ENCODE assay signal across 13 cellular contexts in the genomic region with DNA sequence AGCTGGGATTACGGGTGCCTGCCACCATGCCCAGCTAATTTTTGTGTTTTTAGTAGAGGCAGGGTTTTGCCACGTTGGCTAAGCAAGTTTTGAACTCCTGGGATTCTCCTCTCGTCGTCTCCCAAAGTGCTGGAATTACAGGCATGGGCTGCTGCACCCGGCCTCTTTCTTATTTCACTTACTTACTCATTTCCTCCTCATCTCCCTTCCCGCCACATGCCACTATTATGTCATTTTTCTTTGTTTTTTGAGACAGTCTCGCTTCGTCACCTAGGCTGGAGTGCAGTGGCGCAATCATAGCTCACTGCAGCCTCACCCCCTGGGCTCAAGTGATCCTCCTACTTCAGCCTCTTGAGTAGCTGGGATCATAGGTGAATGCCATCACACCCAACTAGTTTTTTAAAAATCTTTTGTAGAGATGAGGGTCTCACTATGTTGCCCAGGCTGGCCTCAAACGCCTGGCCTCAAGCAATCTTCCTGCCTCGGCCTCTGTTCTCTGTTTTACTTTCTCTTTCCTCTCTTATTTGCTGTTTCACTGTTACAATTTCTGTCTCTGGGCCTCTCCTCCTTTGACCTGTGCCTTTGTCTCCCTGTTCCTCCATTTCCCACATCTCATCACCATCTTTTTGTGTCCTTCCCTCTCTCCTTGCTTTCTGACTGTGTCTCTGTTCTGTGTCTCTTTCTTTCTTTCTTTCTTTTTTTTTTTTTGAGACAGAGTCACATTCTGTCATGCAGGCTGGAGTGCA. TPM values are rescaled to one million over a fixed set of nuclear protein-coding genes. Genes with fewer than 3 reads are reported as not detected.
DNase-seq lines count a peak whose midpoint lies in the region; ATAC-seq and TF ChIP-seq lines count a peak whose summit lies in the region.
"Had no signal": no experiment of that assay in that cellular context is flagged by ENCODE, and none has a peak within 500 bp of the region (broad histone marks: within the 10 kb centered on the region; RNA-seq: fewer than 3 reads in every experiment).

No MANE protein-coding gene starts in this region.

- H3K27me3 ChIP-seq in A673 (replicated peaks; ENCODE audit: insufficient read depth, low read depth, low read length, poor library complexity): no peaks in the 10 kb centered on the region
- H3K27me3 ChIP-seq in dorsolateral prefrontal cortex: no peaks in the 10 kb centered on the region
- H3K27me3 ChIP-seq: testis had no signal

- H3K27ac ChIP-seq in A673 (ENCODE audit: low read depth, low read length, poor library complexity, severe bottlenecking): no peak overlapping the region
- no peak overlapping the region for H3K27ac ChIP-seq in dorsolateral prefrontal cortex
- H3K27ac ChIP-seq: parathyroid adenoma, testis had no signal

- TF ChIP-seq CTCF in A673 (conservative IDR thresholded peaks at IDR 0.05; ENCODE audit: low read depth, low read length) (no peak), fibroblast of pulmonary artery (IDR thresholded peaks at IDR 0.05; ENCODE audit: low read length, missing control alignments) (no peak), dorsolateral prefrontal cortex (IDR thresholded peaks at IDR 0.05 in 54 of 56, conservative IDR thresholded peaks at IDR 0.05 in 2 of 56; ENCODE audit: low read depth in 1 of 56, partially characterized antibody in 56 of 56) (no peak)

- H3K4me1 ChIP-seq in A673 (ENCODE audit: insufficient read depth, low read length, poor library complexity, severe bottlenecking): no peaks in the 10 kb centered on the region
- H3K4me1 ChIP-seq: Caco-2, parathyroid adenoma, testis had no signal

- POLR2A ChIA-PET in A673 (lab: Charles Lee; ENCODE audit: low non-redundant PET): no interaction called here

- no TSS peak for BruUV-seq in A673 (replicated peaks; lab: Mats Ljungman, UMichigan)

- no peak for ATAC-seq in GM21390 (IDR thresholded peaks at IDR 0.05; ENCODE audit: unreplicated experiment)

- H3K4me3 ChIP-seq in A673 (ENCODE audit: low read depth, low read length, poor library complexity, severe bottlenecking): no peak overlapping the region
- H3K4me3 ChIP-seq in fibroblast of pulmonary artery (replicated peaks; ENCODE audit: low read depth, low read length): no peak overlapping the region
- no peak overlapping the region for H3K4me3 ChIP-seq in dorsolateral prefrontal cortex
- H3K4me3 ChIP-seq: testis had no signal

- CTCF ChIA-PET in A673 (lab: Charles Lee): interaction anchor here (0.6 to 1.1 kb wide), 2 partner anchors 13 to 302 kb away, joined by 3 to 9 read pairs; no protein-coding TSS in a partner anchor

- DNase-seq in A673 (ENCODE audit: low spot score): peak; percentile 42
- peak; percentile 41 for DNase-seq in GM03348 (ENCODE audit: low spot score)
- DNase-seq in SIG-M5 (lab: John Stamatoyannopoulos, UW): peak; percentile 42
- peak; percentile 84 for DNase-seq in fibroblast of pulmonary artery (ENCODE audit: low read depth)
- DNase-seq in DMS53 treated with DMSO at 0.1 percent for 48 hours (lab: John Stamatoyannopoulos, UW; ENCODE audit: unreplicated experiment): no peak
- no peak for DNase-seq in dorsolateral prefrontal cortex
- DNase-seq in NCI-H1105 (lab: John Stamatoyannopoulos, UW): no peak
- DNase-seq: activated naive CD8-positive, alpha-beta T cell treated with anti-CD3 and anti-CD28 coated beads, Interleukin-2, amount 10 ng/mL, durations not matched to agents 7 days and 5 days; Caco-2; NK-92 treated with Interleukin-12 subunit alpha and Interleukin-12 subunit beta, amount 100 ng/mL, for 24 hours; testis had no signal

- no peaks in the 10 kb centered on the region for H3K9me3 ChIP-seq in A673 (ENCODE audit: low read depth, low read length, poor library complexity, severe bottlenecking)
- H3K9me3 ChIP-seq: Caco-2, testis had no signal

- H3K36me3 ChIP-seq in A673 (ENCODE audit: insufficient read depth, low read length, poor library complexity, severe bottlenecking): peaks cover 10% of the 10 kb centered on the region

- intact Hi-C loops in A673 (cut with micrococcal nuclease; ENCODE audit: unreplicated experiment) (no loop called here), dorsolateral prefrontal cortex (cut with DNase I) (no loop called here)

RNA-seq across cellular contexts. Expression of gene SHKBP1, which starts 9.2 kb away (rescaled TPM):
- 85.5 and 110 TPM in 2 replicates for total RNA-seq in A673 (2021)
- total RNA-seq in dorsolateral prefrontal cortex: 10 to 100 TPM; 14.0 to 58.3 (median 25.4) TPM

RNA-seq across cellular contexts. Expression of gene LTBP4, which starts 15.3 kb away (rescaled TPM):
- 139 and 178 TPM in 2 replicates for total RNA-seq in A673 (2021)
- total RNA-seq in dorsolateral prefrontal cortex: 100 to 1,000 TPM in 6 of 120 experiments, 10 to 100 TPM in 114; 36.1 to 111 (median 69.5) TPM

Comparison
In these comparisons a context has a peak if more than half of its experiments do, and no peak if none do; other contexts are left out.
1. DNase-seq: peak in A673 (single experiment), GM03348 (single experiment), SIG-M5 (single experiment) and fibroblast of pulmonary artery (single experiment); none in DMS53 treated with DMSO at 0.1 percent for 48 hours (single experiment), dorsolateral prefrontal cortex (0 of 10) and NCI-H1105 (single experiment).